Comparison of ENCODE assay signal across 15 cellular contexts in the genomic region with DNA sequence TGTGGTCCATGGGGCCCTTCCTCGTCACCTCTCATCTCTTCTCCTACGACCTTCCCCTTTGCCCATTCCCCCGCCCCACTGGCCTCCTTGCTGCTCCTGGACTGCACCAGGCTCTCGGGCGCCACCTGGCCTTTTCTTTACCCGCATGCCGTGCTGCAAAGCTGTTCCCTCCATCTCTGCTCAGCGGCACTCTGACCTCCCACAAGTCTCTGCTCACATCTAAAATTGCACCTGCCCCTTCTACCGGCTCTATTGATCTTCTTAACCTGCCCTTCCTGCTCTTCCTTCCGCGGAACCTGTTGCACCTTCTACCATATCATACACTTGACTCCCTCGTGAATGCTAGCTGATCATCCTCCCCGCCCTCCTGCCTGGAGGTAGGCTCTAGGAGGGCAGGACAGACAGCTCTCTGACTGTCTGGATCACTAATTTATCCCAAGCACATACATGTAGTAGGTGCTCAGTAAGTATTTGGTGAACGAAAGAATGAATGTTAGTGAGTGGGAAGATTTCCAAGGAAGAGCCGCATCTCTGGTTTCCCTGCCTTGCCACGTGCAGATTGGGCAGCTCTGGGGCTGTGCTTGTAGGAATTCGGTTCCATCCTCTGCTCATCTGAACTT. TPM values are rescaled to one million over a fixed set of nuclear protein-coding genes. Genes with fewer than 3 reads are reported as not detected.
A peak's percentile ranks its signal among the peaks of the same experiment; 100 is the strongest.
DNase-seq lines count a peak whose midpoint lies in the region; ATAC-seq and TF ChIP-seq lines count a peak whose summit lies in the region.
"Had no signal": no experiment of that assay in that cellular context is flagged by ENCODE, and none has a peak within 500 bp of the region (broad histone marks: within the 10 kb centered on the region; RNA-seq: fewer than 3 reads in every experiment).

No MANE protein-coding gene starts in this region.

- H3K4me2 ChIP-seq in Karpas-422 (ENCODE audit: low read depth, low read length, poor library complexity, severe bottlenecking), result no peak overlapping the region
- H3K4me2 ChIP-seq in neural progenitor cell, result no peak overlapping the region
- H3K4me2 ChIP-seq in hepatocyte, result no peak overlapping the region

- intact Hi-C loops in uterus (cut with DNase I; ENCODE audit: low total_unique reads), result no loop called here

- no peaks in the 10 kb centered on the region for H3K9me3 Mint-ChIP-seq in activated CD4-positive, alpha-beta T cell treated with anti-CD3 and anti-CD28 coated beads, Interleukin-2, amount 10 ng/mL, durations not matched to agents 7 days and 5 days
- H3K9me3 Mint-ChIP-seq in neural progenitor cell, result no peaks in the 10 kb centered on the region

- CTCF ChIA-PET in activated CD4-positive, alpha-beta T cell treated with anti-CD3 and anti-CD28 coated beads, Interleukin-2, amount 10 ng/mL, durations not matched to agents 7 days and 5 days (lab: Charles Lee), result interaction anchor here (0.5 to 1.6 kb wide), 3 partner anchors 21 to 50 kb away, joined by 3 to 5 read pairs (median 4); no protein-coding TSS in a partner anchor

- DNase-seq in activated CD4-positive, alpha-beta T cell treated with anti-CD3 and anti-CD28 coated beads, Interleukin-2, amount 10 ng/mL, durations not matched to agents 7 days and 5 days, result peak; percentile 29
- no peak for DNase-seq in activated CD4-positive, alpha-beta T cell treated with anti-CD3 and anti-CD28 coated beads, Interleukin-2, amount 50 U/mL, for 1 hour
- peak; percentile 52 for DNase-seq in Karpas-422
- DNase-seq in astrocyte of the spinal cord (ENCODE audit: low read depth, low spot score), result no peak
- DNase-seq in neural progenitor cell (ENCODE audit: low spot score), result no peak
- DNase-seq in hepatocyte (ENCODE audit: low spot score), result no peak
- no peak for DNase-seq in uterus
- DNase-seq: activated gamma-delta T cell, COR-L47, NCI-H1092 treated with DMSO at 0.1 percent for 48 hours, NCI-H524, Right ventricle myocardium superior had no signal

- H3K4me1 Mint-ChIP-seq in activated CD4-positive, alpha-beta T cell treated with anti-CD3 and anti-CD28 coated beads, Interleukin-2, amount 10 ng/mL, durations not matched to agents 7 days and 5 days, result no peaks in the 10 kb centered on the region
- H3K4me1 Mint-ChIP-seq in neural progenitor cell, result no peaks in the 10 kb centered on the region

- H3K4me3 ChIP-seq in Karpas-422 (ENCODE audit: low read length) (no peak overlapping the region), astrocyte of the spinal cord (ENCODE audit: low read depth, low read length) (no peak overlapping the region), neural progenitor cell (no peak overlapping the region), hepatocyte (no peak overlapping the region), uterus (no peak overlapping the region)
- H3K4me3 ChIP-seq: breast epithelium, gastroesophageal sphincter had no signal

- H3K9me3 ChIP-seq in Karpas-422 (ENCODE audit: low read length), result no peaks in the 10 kb centered on the region
- no peaks in the 10 kb centered on the region for H3K9me3 ChIP-seq in neural progenitor cell (ENCODE audit: low read depth)
- no peaks in the 10 kb centered on the region for H3K9me3 ChIP-seq in hepatocyte (ENCODE audit: low read depth)
- H3K9me3 ChIP-seq in uterus, result no peaks in the 10 kb centered on the region
- H3K9me3 ChIP-seq: breast epithelium, gastroesophageal sphincter had no signal

- no peaks in the 10 kb centered on the region for H3K36me3 ChIP-seq in Karpas-422 (ENCODE audit: insufficient read depth, low read length)
- no peaks in the 10 kb centered on the region for H3K36me3 ChIP-seq in neural progenitor cell
- no peaks in the 10 kb centered on the region for H3K36me3 ChIP-seq in hepatocyte (replicated peaks; ENCODE audit: insufficient read depth, low read depth)
- no peaks in the 10 kb centered on the region for H3K36me3 ChIP-seq in uterus
- H3K36me3 ChIP-seq: breast epithelium, gastroesophageal sphincter had no signal

- H3K4me3 Mint-ChIP-seq in activated CD4-positive, alpha-beta T cell treated with anti-CD3 and anti-CD28 coated beads, Interleukin-2, amount 10 ng/mL, durations not matched to agents 7 days and 5 days, result no peak overlapping the region
- no peak overlapping the region for H3K4me3 Mint-ChIP-seq in neural progenitor cell

- no peaks in the 10 kb centered on the region for H3K36me3 Mint-ChIP-seq in activated CD4-positive, alpha-beta T cell treated with anti-CD3 and anti-CD28 coated beads, Interleukin-2, amount 10 ng/mL, durations not matched to agents 7 days and 5 days (ENCODE audit: low read depth)
- no peaks in the 10 kb centered on the region for H3K36me3 Mint-ChIP-seq in neural progenitor cell

- H4K20me1 ChIP-seq in Karpas-422 (ENCODE audit: insufficient read depth, low read depth, low read length), result no peaks in the 10 kb centered on the region
- H4K20me1 ChIP-seq in neural progenitor cell (ENCODE audit: low read depth), result no peaks in the 10 kb centered on the region
- H4K20me1 ChIP-seq in hepatocyte (ENCODE audit: insufficient read depth, poor library complexity, severe bottlenecking), result no peaks in the 10 kb centered on the region

- peaks cover 2% of the 10 kb centered on the region for H3K27me3 Mint-ChIP-seq in activated CD4-positive, alpha-beta T cell treated with anti-CD3 and anti-CD28 coated beads, Interleukin-2, amount 10 ng/mL, durations not matched to agents 7 days and 5 days
- H3K27me3 Mint-ChIP-seq in neural progenitor cell (ENCODE audit: insufficient read depth, low read depth), result no peaks in the 10 kb centered on the region

- no peaks in the 10 kb centered on the region for H3K79me2 ChIP-seq in Karpas-422 (ENCODE audit: low read length)
- no peaks in the 10 kb centered on the region for H3K79me2 ChIP-seq in neural progenitor cell (ENCODE audit: low read depth)
- H3K79me2 ChIP-seq in hepatocyte, result no peaks in the 10 kb centered on the region

- WGBS in hepatocyte (ENCODE audit: low lambda C conversion rate, missing lambda C conversion rate), result 71% methylated on average over 17 of the region's 17 CpGs

- no peak overlapping the region for H3K27ac Mint-ChIP-seq in activated CD4-positive, alpha-beta T cell treated with anti-CD3 and anti-CD28 coated beads, Interleukin-2, amount 10 ng/mL, durations not matched to agents 7 days and 5 days
- no peak overlapping the region for H3K27ac Mint-ChIP-seq in neural progenitor cell

- H3F3A ChIP-seq in neural progenitor cell (ENCODE audit: low read depth), result no peaks in the 10 kb centered on the region

- no peaks in the 10 kb centered on the region; the same call in 1 of the 2 replicates for H3K27me3 ChIP-seq in Karpas-422 (ENCODE audit: low read length)
- no peaks in the 10 kb centered on the region for H3K27me3 ChIP-seq in neural progenitor cell
- H3K27me3 ChIP-seq in hepatocyte, result no peaks in the 10 kb centered on the region
- H3K27me3 ChIP-seq in uterus, result no peaks in the 10 kb centered on the region

- TF ChIP-seq CTCF in astrocyte of the spinal cord (IDR thresholded peaks at IDR 0.05; ENCODE audit: low read depth, low read length), result peak; percentile 4
- peak; percentile 28 for TF ChIP-seq CTCF in neural progenitor cell (IDR thresholded peaks at IDR 0.05)
- no peak for TF ChIP-seq CTCF in hepatocyte (IDR thresholded peaks at IDR 0.05; ENCODE audit: poor library complexity)
- TF ChIP-seq CTCF in uterus (IDR thresholded peaks at IDR 0.05), result no peak

- no peak for ATAC-seq in HG02759 (IDR thresholded peaks at IDR 0.05; ENCODE audit: unreplicated experiment)
- ATAC-seq: gastroesophageal sphincter had no signal

- H3K4me1 ChIP-seq in Karpas-422 (ENCODE audit: low read length), result peaks cover 14% of the 10 kb centered on the region
- H3K4me1 ChIP-seq in neural progenitor cell, result no peaks in the 10 kb centered on the region
- no peaks in the 10 kb centered on the region for H3K4me1 ChIP-seq in hepatocyte (ENCODE audit: insufficient read depth)
- H3K4me1 ChIP-seq in uterus, result no peaks in the 10 kb centered on the region
- H3K4me1 ChIP-seq: breast epithelium had no signal

- in situ Hi-C loops in astrocyte of the spinal cord (cut with HindIII; ENCODE audit: low sequenced_read_pairs), result no loop called here

- no peak overlapping the region for H2AFZ ChIP-seq in Karpas-422 (ENCODE audit: low read length)
- H2AFZ ChIP-seq in neural progenitor cell (replicated peaks), result no peak overlapping the region
- H2AFZ ChIP-seq in hepatocyte, result no peak overlapping the region

- no peak for TF ChIP-seq POLR2A in uterus (IDR thresholded peaks at IDR 0.05)

- no peaks in the 10 kb centered on the region for H3K9me2 ChIP-seq in Karpas-422 (replicated peaks; ENCODE audit: insufficient read depth, low read length)
- no peaks in the 10 kb centered on the region for H3K9me2 ChIP-seq in hepatocyte (replicated peaks; ENCODE audit: insufficient read depth)

- H3K9ac ChIP-seq in Karpas-422 (ENCODE audit: low read length) (no peak overlapping the region), neural progenitor cell (no peak overlapping the region)

- POLR2A ChIA-PET in activated CD4-positive, alpha-beta T cell treated with anti-CD3 and anti-CD28 coated beads, Interleukin-2, amount 10 ng/mL, durations not matched to agents 7 days and 5 days (lab: Charles Lee), result interaction anchor here (0.6 kb wide), 1 partner anchor 32 kb away, joined by 5 read pairs; no protein-coding TSS in a partner anchor

- H3K27ac ChIP-seq in Karpas-422 (ENCODE audit: low read length) (no peak overlapping the region), neural progenitor cell (no peak overlapping the region), hepatocyte (no peak overlapping the region), uterus (no peak overlapping the region)
- H3K27ac ChIP-seq: breast epithelium, gastroesophageal sphincter had no signal

RNA-seq across cellular contexts. Expression of a gene that starts 17.3 kb away (rescaled TPM):
- total RNA-seq in activated CD4-positive, alpha-beta T cell treated with anti-CD3 and anti-CD28 coated beads, Interleukin-2, amount 10 ng/mL, durations not matched to agents 7 days and 5 days, result under 1 TPM; 0.07 to 0.15 TPM
- total RNA-seq in Karpas-422 (2014; rRNA removed; shearing (Covaris generic); ENCODE audit: low replicate concordance), result not detected in 2 replicates
- total RNA-seq in neural progenitor cell (ENCODE audit: low replicate concordance) (0.03 TPM in 1 of 2 replicates, not detected in the other), hepatocyte (0.16 and 0.20 TPM in 2 replicates), uterus (1 to 10 TPM in 1 of 4 donors, under 1 TPM in 1, not detected in 2; 0.03 to 1.1 TPM)
- polyA plus RNA-seq in hepatocyte, result 1.5 and 4.4 TPM in 2 replicates
- total RNA-seq: Right ventricle myocardium superior had no signal

Comparison
In these comparisons a context has a peak if more than half of its experiments do, and no peak if none do; other contexts are left out.
1. DNase-seq: peak in activated CD4-positive, alpha-beta T cell treated with anti-CD3 and anti-CD28 coated beads, Interleukin-2, amount 10 ng/mL, durations not matched to agents 7 days and 5 days (single experiment) and Karpas-422 (single experiment); none in activated CD4-positive, alpha-beta T cell treated with anti-CD3 and anti-CD28 coated beads, Interleukin-2, amount 50 U/mL, for 1 hour (single experiment), astrocyte of the spinal cord (single experiment), neural progenitor cell (single experiment), hepatocyte (single experiment) and uterus (0 of 2).
2. CTCF ChIP-seq: peak in astrocyte of the spinal cord (single experiment) and neural progenitor cell (single experiment); none in hepatocyte (single experiment) and uterus (0 of 4).